In the genomic region with DNA sequence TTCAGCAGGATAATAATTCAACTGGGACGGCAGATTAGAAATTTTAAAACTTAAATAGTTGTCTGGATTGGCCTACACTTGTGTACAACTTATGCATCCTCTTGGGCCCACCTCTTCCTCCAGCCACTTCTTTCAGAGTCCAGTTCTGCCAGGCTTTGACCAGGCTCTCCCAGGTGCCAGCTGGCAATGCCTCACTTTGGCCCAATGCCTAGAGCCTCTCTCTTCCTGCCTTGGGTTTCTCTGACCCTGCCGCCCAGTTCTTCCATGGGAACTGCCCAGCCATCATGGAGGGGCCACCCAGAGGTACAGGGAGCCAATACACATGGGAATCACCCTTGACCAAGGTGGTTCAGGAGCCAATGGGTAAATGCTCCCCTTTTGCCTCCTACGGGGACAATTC, we compare ENCODE assay signal across 1 cellular context.
TF ChIP-seq lines count a peak whose summit lies in the region.

No MANE protein-coding gene starts in this region.

TF ChIP-seq in HCT116, 20 proteins besides CTCF, POLR2A, EP300 and RAD21 (continued from another document):
- TF ChIP-seq, protein P1, sequence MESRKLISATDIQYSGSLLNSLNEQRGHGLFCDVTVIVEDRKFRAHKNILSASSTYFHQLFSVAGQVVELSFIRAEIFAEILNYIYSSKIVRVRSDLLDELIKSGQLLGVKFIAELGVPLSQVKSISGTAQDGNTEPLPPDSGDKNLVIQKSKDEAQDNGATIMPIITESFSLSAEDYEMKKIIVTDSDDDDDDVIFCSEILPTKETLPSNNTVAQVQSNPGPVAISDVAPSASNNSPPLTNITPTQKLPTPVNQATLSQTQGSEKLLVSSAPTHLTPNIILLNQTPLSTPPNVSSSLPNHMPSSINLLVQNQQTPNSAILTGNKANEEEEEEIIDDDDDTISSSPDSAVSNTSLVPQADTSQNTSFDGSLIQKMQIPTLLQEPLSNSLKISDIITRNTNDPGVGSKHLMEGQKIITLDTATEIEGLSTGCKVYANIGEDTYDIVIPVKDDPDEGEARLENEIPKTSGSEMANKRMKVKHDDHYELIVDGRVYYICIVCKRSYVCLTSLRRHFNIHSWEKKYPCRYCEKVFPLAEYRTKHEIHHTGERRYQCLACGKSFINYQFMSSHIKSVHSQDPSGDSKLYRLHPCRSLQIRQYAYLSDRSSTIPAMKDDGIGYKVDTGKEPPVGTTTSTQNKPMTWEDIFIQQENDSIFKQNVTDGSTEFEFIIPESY (IDR thresholded peaks at IDR 0.05; ENCODE audit: extremely low read depth, insufficient replicate concordance, low read length) = no peak
- TF ChIP-seq ZFX (IDR thresholded peaks at IDR 0.05) (peak; percentile 28; the same call in 1 of the 2 replicates), SRF (IDR thresholded peaks at IDR 0.05; ENCODE audit: low read depth) (no peak), EGR1 (IDR thresholded peaks at IDR 0.05; ENCODE audit: low read depth) (no peak), EZH2phosphoT487 (IDR thresholded peaks at IDR 0.05; ENCODE audit: borderline replicate concordance) (no peak), POLR2AphosphoS5 (IDR thresholded peaks at IDR 0.05; ENCODE audit: low read depth, low read length) (peak; percentile 59), ZNF274 (IDR thresholded peaks at IDR 0.05; ENCODE audit: low read depth, low read length) (no peak), EZH2 (IDR thresholded peaks at IDR 0.05) (no peak), SIN3A (IDR thresholded peaks at IDR 0.05; ENCODE audit: low read depth) (no peak)
- TF ChIP-seq, protein P2, sequence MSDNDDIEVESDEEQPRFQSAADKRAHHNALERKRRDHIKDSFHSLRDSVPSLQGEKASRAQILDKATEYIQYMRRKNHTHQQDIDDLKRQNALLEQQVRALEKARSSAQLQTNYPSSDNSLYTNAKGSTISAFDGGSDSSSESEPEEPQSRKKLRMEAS (IDR thresholded peaks at IDR 0.05) = no peak
